In the genomic region with DNA sequence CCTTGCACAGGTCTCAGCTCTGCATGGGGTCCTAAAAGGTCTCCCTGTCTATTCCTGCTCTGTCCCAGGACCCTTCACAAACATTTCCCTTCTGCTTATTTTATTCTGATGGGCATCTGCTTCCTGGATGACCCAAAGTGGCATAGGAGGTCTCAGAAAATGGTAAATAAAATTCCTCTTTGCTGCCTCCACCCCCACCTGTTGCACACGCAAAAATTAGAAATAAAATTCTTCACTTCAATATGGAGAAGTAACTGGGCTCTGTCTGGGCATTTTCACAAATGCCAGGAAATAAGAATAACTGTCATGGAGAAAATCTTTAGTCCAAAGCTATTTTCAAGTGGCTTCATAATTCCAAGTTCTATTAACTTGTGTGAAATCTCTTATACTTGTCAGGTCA, we compare ENCODE assay signal across 7 cellular contexts.
"Had no signal": no experiment of that assay in that cellular context is flagged by ENCODE, and none has a peak within 500 bp of the region (broad histone marks: within the 10 kb centered on the region; RNA-seq: fewer than 3 reads in every experiment).

No MANE protein-coding gene starts in this region.

- H3K27ac ChIP-seq: HL-60 had no signal

- H3K9me3 Mint-ChIP-seq: IgD-negative memory B cell had no signal

- H3K36me3 Mint-ChIP-seq: IgD-negative memory B cell had no signal

- H3K4me1 Mint-ChIP-seq: IgD-negative memory B cell had no signal

- H3K4me3 ChIP-seq: K562 had no signal

- DNase-seq: IMR-90, KBM-7, KG1 had no signal

- H3K27ac Mint-ChIP-seq: IgD-negative memory B cell had no signal

- ATAC-seq: HepG2, K562 had no signal
